In genomic region chr11:2933376-2934056, GRCh38 we compare ENCODE assay signal across 8 cellular contexts. TPM values are rescaled to one million over a fixed set of nuclear protein-coding genes. Genes with fewer than 3 reads are reported as not detected.
DNase-seq lines count a peak whose midpoint lies in the region; ATAC-seq and TF ChIP-seq lines count a peak whose summit lies in the region.

No MANE protein-coding gene starts in this region.

- DNase-seq in AML-193 (lab: John Stamatoyannopoulos, UW) (peak; percentile 90 to 91), T-helper 2 cell (peak in 4 of 5 experiments; percentile 8 to 92 (median 34)), myocyte (ENCODE audit: low read depth) (peak; percentile 61), cerebellar cortex (ENCODE audit: low spot score) (no peak)
- peak in 2 of 3 experiments; percentile 49 to 54 for DNase-seq in effector memory CD8-positive, alpha-beta T cell

- H3K9me3 ChIP-seq in HEK293 (ENCODE audit: control insufficient read depth, insufficient read depth, low read depth, low read length) = no peaks in the 10 kb centered on the region

- H3K4me3 ChIP-seq in HEK293 (ENCODE audit: low read depth, low read length) = no peak overlapping the region

- peaks cover 6 to 12% of the 10 kb centered on the region in 2 donors for H3K27me3 Mint-ChIP-seq in effector memory CD8-positive, alpha-beta T cell

- H3K9me3 Mint-ChIP-seq in effector memory CD8-positive, alpha-beta T cell = peaks cover 3 to 14% of the 10 kb centered on the region in 2 donors

- peak overlapping the region in 1 of 2 donors; percentile 14 for H3K4me3 Mint-ChIP-seq in effector memory CD8-positive, alpha-beta T cell

- peaks cover 31% of the 10 kb centered on the region for H3K36me3 Mint-ChIP-seq in effector memory CD8-positive, alpha-beta T cell (ENCODE audit: insufficient read depth)

- no peak for TF ChIP-seq CTCF in HEK293 (tag by site-specific recombination; IDR thresholded peaks at IDR 0.05)

- H3K36me3 ChIP-seq in HEK293 (ENCODE audit: control insufficient read depth in 2 of 2, insufficient read depth in 1 of 2, low read length in 2 of 2) = no peaks in the 10 kb centered on the region

- H3K4me1 Mint-ChIP-seq in effector memory CD8-positive, alpha-beta T cell (ENCODE audit: low read depth in 2 of 2) = peaks cover 10 to 19% of the 10 kb centered on the region in 2 donors

- peak; percentile 71 for ATAC-seq in effector memory CD8-positive, alpha-beta T cell (replicated peaks)
- ATAC-seq in HG02970 (IDR thresholded peaks at IDR 0.05; ENCODE audit: low FRiP score, unreplicated experiment) (no peak), HG03432 (IDR thresholded peaks at IDR 0.05; ENCODE audit: unreplicated experiment) (no peak)

- no peak overlapping the region for H3K27ac ChIP-seq in HEK293 (ENCODE audit: extremely low read depth, low read depth, low read length)

- POLR2A ChIA-PET in HEK293 (lab: Yijun Ruan, JAX) = interaction anchor here (1.5 to 1.9 kb wide), 2 partner anchors 9 to 59 kb away, joined by 3 to 5 read pairs; partner anchors contain the start of gene NAP1L4

- no peaks in the 10 kb centered on the region for H3K4me1 ChIP-seq in HEK293 (ENCODE audit: control insufficient read depth, insufficient read depth, low read length)

- CTCF ChIA-PET in HEK293 (lab: Yijun Ruan, JAX) = interaction anchor here (0.6 to 1.5 kb wide), 5 partner anchors 16 to 401 kb away, joined by 3 to 6 read pairs (median 4); no protein-coding TSS in a partner anchor

- peak overlapping the region in 1 of 2 donors; percentile 73 for H3K27ac Mint-ChIP-seq in effector memory CD8-positive, alpha-beta T cell

TF ChIP-seq in HEK293, 187 proteins besides CTCF, POLR2A, EP300 and RAD21:
- no peak for TF ChIP-seq ZNF366 (tag by site-specific recombination; conservative IDR thresholded peaks at IDR 0.05)
- no peak for TF ChIP-seq ZNF654 (tag by site-specific recombination; IDR thresholded peaks at IDR 0.05; ENCODE audit: low read depth)
- TF ChIP-seq ZNF394 (tag by site-specific recombination; IDR thresholded peaks at IDR 0.05; ENCODE audit: borderline replicate concordance) = no peak
- TF ChIP-seq SP2 (tag by site-specific recombination; IDR thresholded peaks at IDR 0.05) = peak; percentile 54

RNA-seq across cellular contexts. Expression of gene PHLDA2, which starts 4.3 kb away (rescaled TPM):
- total RNA-seq in myocyte = 1.7 and 4.7 TPM in 2 replicates
- 32.3 TPM for polyA plus RNA-seq in myocyte (2012)

RNA-seq across cellular contexts. Expression of gene CDKN1C, which starts 47.9 kb away (rescaled TPM):
- 274 and 533 TPM in 2 replicates for total RNA-seq in myocyte
- 93.8 TPM for polyA plus RNA-seq in myocyte (2012)

RNA-seq across cellular contexts. Expression of gene NAP1L4, which starts 58.6 kb away (rescaled TPM):
- total RNA-seq in myocyte = 111 and 117 TPM in 2 replicates
- polyA plus RNA-seq in myocyte (2012) = 107 TPM
